Comparison of ENCODE assay signal across 8 cellular contexts in genomic region chr22:22297790-22298653, GRCh38. TPM values are rescaled to one million over a fixed set of nuclear protein-coding genes. Genes with fewer than 3 reads are reported as not detected.
DNase-seq lines count a peak whose midpoint lies in the region; ATAC-seq and TF ChIP-seq lines count a peak whose summit lies in the region.
"Not testable (repeated sequence)": the region's sequence is repeated elsewhere in the genome, so short reads cannot be mapped to it uniquely, and the experiment has no call there.

No MANE protein-coding gene starts in this region.

- peaks cover 11% of the 10 kb centered on the region for H3K36me3 Mint-ChIP-seq in endodermal cell (ENCODE audit: low read depth)

- H3K4me3 ChIP-seq in endodermal cell (ENCODE audit: low read length), result peak overlapping the region; percentile 81
- peak overlapping the region; percentile 81 for H3K4me3 ChIP-seq in mesenchymal stem cell (ENCODE audit: insufficient read depth in 1 of 2, low read depth in 1 of 2, low read length in 2 of 2)

- H2AFZ ChIP-seq in mesenchymal stem cell (ENCODE audit: low read depth, low read length), result peak overlapping the region; percentile 61

- H3K9ac ChIP-seq in endodermal cell (ENCODE audit: extremely low read depth, low read length, poor library complexity, severe bottlenecking) (peak overlapping the region; percentile 63), mesenchymal stem cell (ENCODE audit: low read length) (peak overlapping the region; percentile 88)

- peak overlapping the region; percentile 68 for H3K4me2 ChIP-seq in mesenchymal stem cell (ENCODE audit: low read length, poor library complexity, severe bottlenecking)

- peak overlapping the region; percentile 79 for H3K4me3 Mint-ChIP-seq in endodermal cell

- not testable (repeated sequence) for H3K4me1 Mint-ChIP-seq in endodermal cell

- not testable (repeated sequence) for H3K9me3 Mint-ChIP-seq in endodermal cell

- not testable (repeated sequence) for H3K27me3 ChIP-seq in endodermal cell (ENCODE audit: control insufficient read depth, insufficient read depth, low read length, poor library complexity, severe bottlenecking); mesenchymal stem cell (ENCODE audit: control insufficient read depth in 1 of 2, insufficient read depth in 1 of 2, low read length in 2 of 2)

- not testable (repeated sequence) for H2BK15ac ChIP-seq in mesenchymal stem cell (ENCODE audit: low read depth, poor library complexity, severe bottlenecking)

- H3K27me3 Mint-ChIP-seq in endodermal cell (ENCODE audit: insufficient read depth), result not testable (repeated sequence)

- H4K8ac ChIP-seq in mesenchymal stem cell (ENCODE audit: low read length), result not testable (repeated sequence)

- H3K79me1 ChIP-seq in mesenchymal stem cell (replicated peaks; ENCODE audit: low read length, poor library complexity, severe bottlenecking), result not testable (repeated sequence)

- H2BK12ac ChIP-seq in mesenchymal stem cell (ENCODE audit: low read length in 2 of 2), result not testable (repeated sequence)

- H3K4me1 ChIP-seq in endodermal cell (ENCODE audit: control insufficient read depth, insufficient read depth, low read length); mesenchymal stem cell (ENCODE audit: control insufficient read depth, insufficient read depth, low read depth, low read length): not testable (repeated sequence)

- WGBS in endodermal cell (ENCODE audit: insufficient coverage in 1 of 2, insufficient read length in 1 of 2), 2 experiments, result 0% methylated on average over 12 to 69 of the region's 72 CpGs
- WGBS in mesenchymal stem cell, result under 1% methylated on average over 23 of the region's 72 CpGs

- H2AK5ac ChIP-seq in mesenchymal stem cell (ENCODE audit: low read length, severe bottlenecking), result not testable (repeated sequence)

- H3K4ac ChIP-seq in mesenchymal stem cell (ENCODE audit: low read depth in 1 of 2, low read length in 2 of 2), result not testable (repeated sequence)

- peak; percentile 64 for TF ChIP-seq CTCF in endodermal cell (conservative IDR thresholded peaks at IDR 0.05)

- not testable (repeated sequence) for H3K27ac Mint-ChIP-seq in endodermal cell

- H3K14ac ChIP-seq in mesenchymal stem cell (ENCODE audit: low read length in 2 of 2), result not testable (repeated sequence)

- H2BK5ac ChIP-seq in mesenchymal stem cell (ENCODE audit: low read depth, low read length, poor library complexity, severe bottlenecking), result peak overlapping the region; percentile 66

- H3K9me3 ChIP-seq in endodermal cell (ENCODE audit: control insufficient read depth, low read length); mesenchymal stem cell (ENCODE audit: control insufficient read depth, low read length): not testable (repeated sequence)

- DNase-seq in Ammon's horn (ENCODE audit: low spot score) (peak; percentile 51), HUDEP-2 (lab: John Stamatoyannopoulos, UW; ENCODE audit: unreplicated experiment in 76 of 76) (peak in 59 of 76 experiments; percentile 0 to 74 (median 43)), OCI-M1 (lab: John Stamatoyannopoulos, UW) (peak; percentile 90), activated T-cell treated with anti-CD3 and anti-CD28 coated beads for 24 hours (ENCODE audit: low read depth) (peak; percentile 74), endodermal cell (peak; percentile 80), mesenchymal stem cell (peak; percentile 69)
- peak; percentile 75 to 79 for DNase-seq in stimulated activated CD4-positive, alpha-beta T cell treated with anti-CD3 and anti-CD28 coated beads, Interleukin-4, amount 100 ng/mL, for 4 hours

- H3K23ac ChIP-seq in mesenchymal stem cell (ENCODE audit: low read length in 2 of 2), result not testable (repeated sequence)

- H4K91ac ChIP-seq in mesenchymal stem cell (ENCODE audit: low read length), result not testable (repeated sequence)

- H3K18ac ChIP-seq in mesenchymal stem cell (ENCODE audit: low read depth in 1 of 2, low read length in 2 of 2), result peak overlapping the region; percentile 43 to 66

- not testable (repeated sequence) for H3K36me3 ChIP-seq in endodermal cell (ENCODE audit: control insufficient read depth, insufficient read depth, low read length)
- peaks cover 0 to 14% of the 10 kb centered on the region in 2 experiments for H3K36me3 ChIP-seq in mesenchymal stem cell (ENCODE audit: control insufficient read depth in 1 of 2, insufficient read depth in 2 of 2, low read depth in 1 of 2, low read length in 2 of 2)

- H3K27ac ChIP-seq in endodermal cell (ENCODE audit: low read depth, low read length), result not testable (repeated sequence)
- H3K27ac ChIP-seq in mesenchymal stem cell (ENCODE audit: low read length, poor library complexity, severe bottlenecking), result peak overlapping the region; percentile 40

- not testable (repeated sequence) for H2BK120ac ChIP-seq in mesenchymal stem cell (ENCODE audit: low read depth, low read length)

- peak; percentile 79 for ATAC-seq in GM19452 (IDR thresholded peaks at IDR 0.05; ENCODE audit: unreplicated experiment)

RNA-seq across cellular contexts. Expression of gene VPREB1, which starts 53.4 kb away (rescaled TPM):
- not detected for total RNA-seq in endodermal cell
- not detected for polyA plus RNA-seq in endodermal cell (2013, experiment 1 of 2)
- polyA plus RNA-seq in endodermal cell (2013, experiment 2 of 2), result not detected
- polyA plus RNA-seq in mesenchymal stem cell (2013, experiment 1 of 2), result not detected
- polyA plus RNA-seq in mesenchymal stem cell (2013, experiment 2 of 2), result not detected
